In the genomic region with DNA sequence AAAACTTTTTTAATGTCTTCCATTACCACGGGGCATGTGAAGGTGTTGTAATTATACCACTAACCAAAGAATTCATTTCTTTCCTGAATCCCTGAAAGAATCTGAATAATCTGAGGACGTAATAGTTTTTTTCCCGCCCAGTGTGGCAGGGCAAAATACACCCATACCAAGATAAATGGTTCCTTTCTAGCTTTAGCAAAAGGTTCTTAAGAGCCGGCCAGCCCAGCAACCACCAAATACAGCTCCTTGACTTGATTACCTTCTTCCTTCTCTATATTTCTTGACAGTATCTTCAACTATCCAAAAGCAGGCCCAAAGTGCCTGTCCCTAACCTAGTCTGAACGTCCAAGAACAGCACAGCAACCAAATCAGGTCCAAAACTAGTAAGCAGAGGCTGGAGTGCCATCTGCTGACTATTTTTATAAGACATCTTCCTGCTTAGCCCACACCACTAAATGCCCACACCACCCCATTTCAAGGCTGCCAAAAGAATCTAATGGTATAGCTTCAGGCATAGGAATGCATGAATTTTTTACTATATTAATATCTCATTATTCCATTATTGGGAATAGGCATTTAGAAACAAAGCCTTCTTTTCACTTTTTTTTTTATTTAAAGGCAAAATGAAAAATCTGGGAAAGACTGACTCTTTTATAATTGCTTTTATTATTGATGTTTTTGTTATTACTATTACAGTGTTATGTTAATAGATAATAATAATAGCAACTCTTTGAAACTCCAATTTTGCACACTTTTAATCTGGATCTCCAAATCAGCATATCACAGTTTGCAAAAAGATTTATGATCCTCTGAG, we compare ENCODE assay signal across 8 cellular contexts.
DNase-seq lines count a peak whose midpoint lies in the region; ATAC-seq and TF ChIP-seq lines count a peak whose summit lies in the region.

No MANE protein-coding gene starts in this region.

- H3F3A ChIP-seq in MM.1S (ENCODE audit: insufficient read depth, low read length) = no peaks in the 10 kb centered on the region

- ATAC-seq in omental fat pad (ENCODE audit: low FRiP score) (peak; percentile 76), HG02981 (IDR thresholded peaks at IDR 0.05; ENCODE audit: unreplicated experiment) (no peak)

- H3K9me3 ChIP-seq in MM.1S (replicated peaks; ENCODE audit: insufficient read depth, low read length) = no peaks in the 10 kb centered on the region
- H3K9me3 ChIP-seq in SK-N-MC (ENCODE audit: low read depth, low read length) = no peaks in the 10 kb centered on the region

- H3K9me2 ChIP-seq in MM.1S (replicated peaks; ENCODE audit: insufficient read depth, low read length) = no peaks in the 10 kb centered on the region

- no peak overlapping the region for H2AFZ ChIP-seq in MM.1S (ENCODE audit: low read length)

- H3K27me3 ChIP-seq in MM.1S (replicated peaks; ENCODE audit: insufficient read depth, low read length) = no peaks in the 10 kb centered on the region; the same call in 1 of the 2 replicates

- H3K27ac ChIP-seq in MM.1S (ENCODE audit: low read length) (no peak overlapping the region), SK-N-MC (no peak overlapping the region)

- H3K4me3 ChIP-seq in MM.1S (ENCODE audit: low read length) (no peak overlapping the region), SK-N-MC (no peak overlapping the region), fibroblast of villous mesenchyme (ENCODE audit: low read depth, low read length) (no peak overlapping the region)

- H3K4me2 ChIP-seq in MM.1S (ENCODE audit: low read depth, low read length) = no peak overlapping the region

- DNase-seq in NCI-H524 (lab: John Stamatoyannopoulos, UW) (peak; percentile 6 to 39), NCI-H524 treated with DMSO at 0.1 percent for 48 hours (lab: John Stamatoyannopoulos, UW) (no peak), MM.1S (peak; percentile 21), SK-N-MC (ENCODE audit: low read depth, low spot score) (peak; percentile 45), fibroblast of villous mesenchyme (ENCODE audit: low read depth) (peak; percentile 84), omental fat pad (ENCODE audit: low spot score) (no peak), activated gamma-delta T cell (lab: John Stamatoyannopoulos, UW) (no peak)

- H3K36me3 ChIP-seq in MM.1S (replicated peaks; ENCODE audit: insufficient read depth, low read length) (no peaks in the 10 kb centered on the region), SK-N-MC (ENCODE audit: insufficient read depth, low read length) (no peaks in the 10 kb centered on the region)

- H3K9ac ChIP-seq in MM.1S (ENCODE audit: low read length) (no peak overlapping the region), SK-N-MC (ENCODE audit: insufficient read length) (no peak overlapping the region)

- no peaks in the 10 kb centered on the region for H3K4me1 ChIP-seq in MM.1S (ENCODE audit: low read length)

- peak; percentile 39 for TF ChIP-seq CTCF in MM.1S (IDR thresholded peaks at IDR 0.05; ENCODE audit: low read length)
- TF ChIP-seq CTCF in fibroblast of villous mesenchyme (IDR thresholded peaks at IDR 0.05; ENCODE audit: insufficient read depth, low read depth, low read length) = peak; percentile 67
- TF ChIP-seq CTCF in omental fat pad (IDR thresholded peaks at IDR 0.05) = peak in 1 of 3 donors; percentile 5

- H3K79me2 ChIP-seq in MM.1S (ENCODE audit: low read length) = no peaks in the 10 kb centered on the region

- no peaks in the 10 kb centered on the region for H4K20me1 ChIP-seq in MM.1S (ENCODE audit: insufficient read depth, low read length)

Comparison
In these comparisons a context has a peak if more than half of its experiments do, and no peak if none do; other contexts are left out.
1. DNase-seq: peak in NCI-H524 (2 of 2), MM.1S (single experiment), SK-N-MC (single experiment) and fibroblast of villous mesenchyme (single experiment); none in NCI-H524 treated with DMSO at 0.1 percent for 48 hours (single experiment), omental fat pad (single experiment) and activated gamma-delta T cell (single experiment).